8 cellular contexts compared by ENCODE assay signal in the genomic region with DNA sequence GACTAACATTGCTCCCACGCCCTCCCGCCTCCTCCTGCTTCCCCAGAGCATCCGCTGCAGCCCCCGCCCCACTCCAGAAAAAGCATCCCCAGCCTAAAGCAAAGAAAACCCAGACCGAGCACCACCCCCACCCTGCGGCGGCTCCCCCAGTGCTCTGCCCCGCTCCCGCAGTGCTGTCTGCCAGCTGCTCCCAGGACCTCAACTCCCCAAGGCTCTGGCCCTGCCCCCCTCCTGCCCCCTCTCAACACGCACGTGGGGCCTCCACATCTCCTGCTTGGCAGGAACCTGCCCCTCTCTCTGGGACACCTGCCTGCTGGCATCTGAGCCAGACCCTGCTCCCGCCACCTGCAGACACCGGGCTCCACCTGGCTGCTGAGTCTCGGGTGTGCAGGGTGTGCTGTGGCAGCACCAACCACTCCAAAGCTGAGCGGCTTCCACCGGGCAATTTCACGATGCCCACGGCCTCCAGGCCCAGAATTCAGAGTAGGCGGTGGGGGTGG.
DNase-seq lines count a peak whose midpoint lies in the region; ATAC-seq lines count a peak whose summit lies in the region.

No MANE protein-coding gene starts in this region.

- H3K4me3 Mint-ChIP-seq in T-helper 17 cell: peak overlapping the region; percentile 86

- intact Hi-C loops in left cardiac atrium (cut with DNase I): no loop called here

- DNase-seq in stimulated activated CD4-positive, alpha-beta T cell treated with anti-CD3 and anti-CD28 coated beads, Interleukin-4, amount 100 ng/mL, for 1 hour: peak; percentile 33
- DNase-seq in stimulated activated CD4-positive, alpha-beta T cell treated with anti-CD3 and anti-CD28 coated beads, Interleukin-2, amount 100 ng/mL, for 48 hours: no peak
- DNase-seq in T-helper 17 cell (peak in 1 of 3 donors; percentile 38), left cardiac atrium (peak; percentile 18), activated gamma-delta T cell treated with Interleukin-2 at 50 U/mL for 16 hours (no peak)

- peak; percentile 86 for ATAC-seq in T-helper 17 cell
- ATAC-seq in left cardiac atrium: peak in 1 of 2 donors; percentile 10
- no peak for ATAC-seq in HG03175 (IDR thresholded peaks at IDR 0.05; ENCODE audit: unreplicated experiment)
- ATAC-seq in HG03342 (IDR thresholded peaks at IDR 0.05; ENCODE audit: unreplicated experiment): no peak
- ATAC-seq in HG03039 (IDR thresholded peaks at IDR 0.05; ENCODE audit: unreplicated experiment): no peak

- H3K27me3 Mint-ChIP-seq in T-helper 17 cell: no peaks in the 10 kb centered on the region

- H3K36me3 Mint-ChIP-seq in T-helper 17 cell (ENCODE audit: low read depth): no peaks in the 10 kb centered on the region

- H3K27ac Mint-ChIP-seq in T-helper 17 cell: peak overlapping the region; percentile 32

- H3K4me1 Mint-ChIP-seq in T-helper 17 cell: peaks cover 10% of the 10 kb centered on the region

- H3K9me3 ChIP-seq in T-helper 17 cell (ENCODE audit: control insufficient read depth, low read length, poor library complexity, severe bottlenecking): no peaks in the 10 kb centered on the region

Comparison
In these comparisons a context has a peak if more than half of its experiments do, and no peak if none do; other contexts are left out.
1. DNase-seq: peak in stimulated activated CD4-positive, alpha-beta T cell treated with anti-CD3 and anti-CD28 coated beads, Interleukin-4, amount 100 ng/mL, for 1 hour (single experiment) and left cardiac atrium (single experiment); none in stimulated activated CD4-positive, alpha-beta T cell treated with anti-CD3 and anti-CD28 coated beads, Interleukin-2, amount 100 ng/mL, for 48 hours (0 of 2) and activated gamma-delta T cell treated with Interleukin-2 at 50 U/mL for 16 hours (single experiment).